Comparison of ENCODE assay signal across 20 cellular contexts in the genomic region with DNA sequence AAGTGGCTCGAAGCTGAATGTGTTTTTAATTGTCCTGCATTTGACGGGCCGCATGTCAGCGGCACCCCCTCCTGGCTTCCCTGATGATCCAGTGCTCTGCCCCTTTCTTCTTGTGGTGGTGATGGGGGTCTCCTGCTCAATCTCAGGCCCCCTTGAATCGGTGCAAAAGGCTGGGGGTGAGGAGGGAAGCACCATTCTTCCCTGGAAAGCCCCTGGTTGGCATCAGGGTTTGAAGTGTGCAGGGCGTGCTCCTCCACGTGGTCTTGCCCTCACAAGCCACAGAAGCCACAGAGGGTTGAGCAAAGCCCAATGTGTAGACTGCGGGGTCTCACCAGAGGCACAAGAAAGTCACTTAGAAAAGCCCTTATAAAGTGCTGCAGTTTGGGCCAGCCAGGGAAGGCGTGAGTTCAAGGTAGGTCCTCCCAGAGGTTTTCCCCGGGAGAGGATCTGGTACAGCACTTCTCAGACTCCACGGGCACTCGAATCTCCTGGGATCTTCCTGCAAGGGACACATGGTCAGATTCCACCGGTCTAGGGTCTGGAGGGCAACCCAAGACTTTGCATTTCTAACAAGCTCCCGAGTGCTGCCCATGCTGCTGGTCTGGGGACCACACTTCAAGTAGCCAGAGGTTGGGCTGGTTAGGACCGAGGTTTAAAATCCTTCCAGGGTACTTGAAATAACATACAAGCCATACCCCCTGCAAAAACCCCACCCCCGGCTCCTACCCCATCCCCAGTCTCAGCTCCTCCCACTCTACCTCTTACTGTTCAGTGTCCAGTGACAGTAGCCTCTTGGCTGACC. TPM values are rescaled to one million over a fixed set of nuclear protein-coding genes. Genes with fewer than 3 reads are reported as not detected.
"Had no signal": no experiment of that assay in that cellular context is flagged by ENCODE, and none has a peak within 500 bp of the region (broad histone marks: within the 10 kb centered on the region; RNA-seq: fewer than 3 reads in every experiment).

No MANE protein-coding gene starts in this region.

- H3K27ac ChIP-seq: adrenal gland, breast epithelium, esophagus muscularis mucosa, gastroesophageal sphincter, heart left ventricle, pancreas had no signal

- DNase-seq: activated CD4-positive, alpha-beta T cell treated with anti-CD3 and anti-CD28 coated beads, Interleukin-2, amount 50 U/mL, for 1 hour; activated CD8-positive, alpha-beta memory T cell treated with anti-CD3 and anti-CD28 coated beads for 24 hours; cerebellar nuclear complex; effector CD8-positive, alpha-beta T cell; kidney glomerular epithelial cell; left ventricle myocardium superior; stimulated activated naive CD4-positive, alpha-beta T cell treated with Interleukin-2 at 50 U/mL for 16 hours; trophoblast cell had no signal

- H3K4me3 Mint-ChIP-seq: activated naive CD4-positive, alpha-beta T cell treated with anti-CD3 and anti-CD28 coated beads, Interleukin-2, amount 50 U/mL, for 24 hours; dendritic cell treated with granulocyte-macrophage colony-stimulating factor and Interleukin-4, amounts not matched to agents 40 ng/mL and 50 ng/mL, for 4 days had no signal

- H3K4me1 Mint-ChIP-seq: activated naive CD4-positive, alpha-beta T cell treated with anti-CD3 and anti-CD28 coated beads, Interleukin-2, amount 50 U/mL, for 24 hours had no signal

- H3K36me3 Mint-ChIP-seq: activated naive CD4-positive, alpha-beta T cell treated with anti-CD3 and anti-CD28 coated beads, Interleukin-2, amount 50 U/mL, for 24 hours had no signal

- H3K4me3 ChIP-seq: adrenal gland, breast epithelium, esophagus muscularis mucosa, gastroesophageal sphincter, heart left ventricle, pancreas had no signal

- H3K36me3 ChIP-seq: adrenal gland, breast epithelium, esophagus muscularis mucosa, gastroesophageal sphincter, heart left ventricle, pancreas had no signal

- H3K27ac Mint-ChIP-seq: activated naive CD4-positive, alpha-beta T cell treated with anti-CD3 and anti-CD28 coated beads, Interleukin-2, amount 50 U/mL, for 24 hours; dendritic cell treated with granulocyte-macrophage colony-stimulating factor and Interleukin-4, amounts not matched to agents 40 ng/mL and 50 ng/mL, for 4 days had no signal

- H3K9me3 Mint-ChIP-seq: dendritic cell treated with granulocyte-macrophage colony-stimulating factor and Interleukin-4, amounts not matched to agents 40 ng/mL and 50 ng/mL, for 4 days had no signal

- H3K9me3 ChIP-seq: adrenal gland, breast epithelium, gastroesophageal sphincter, pancreas had no signal

- H3K27me3 ChIP-seq: esophagus muscularis mucosa, gastroesophageal sphincter, pancreas had no signal

- H3K4me1 ChIP-seq: adrenal gland, breast epithelium, pancreas had no signal

RNA-seq across cellular contexts. Expression of gene PSAPL1, which starts 35.1 kb away (rescaled TPM):
- total RNA-seq: adrenal gland; astrocyte; endothelial cell of umbilical vein; esophagus muscularis mucosa; left ventricle myocardium superior; mononuclear cell; T-helper 1 cell treated with Interleukin-12 subunit alpha and Interleukin-12 subunit beta and Interleukin-4 antibody, amounts not matched to agents 30 ng/mL and 1 ng/mL, for 36 hours had no signal
- polyA plus RNA-seq: endothelial cell of umbilical vein, heart left ventricle, pancreas had no signal
